Comparison of ENCODE assay signal across 1 cellular context in the genomic region with DNA sequence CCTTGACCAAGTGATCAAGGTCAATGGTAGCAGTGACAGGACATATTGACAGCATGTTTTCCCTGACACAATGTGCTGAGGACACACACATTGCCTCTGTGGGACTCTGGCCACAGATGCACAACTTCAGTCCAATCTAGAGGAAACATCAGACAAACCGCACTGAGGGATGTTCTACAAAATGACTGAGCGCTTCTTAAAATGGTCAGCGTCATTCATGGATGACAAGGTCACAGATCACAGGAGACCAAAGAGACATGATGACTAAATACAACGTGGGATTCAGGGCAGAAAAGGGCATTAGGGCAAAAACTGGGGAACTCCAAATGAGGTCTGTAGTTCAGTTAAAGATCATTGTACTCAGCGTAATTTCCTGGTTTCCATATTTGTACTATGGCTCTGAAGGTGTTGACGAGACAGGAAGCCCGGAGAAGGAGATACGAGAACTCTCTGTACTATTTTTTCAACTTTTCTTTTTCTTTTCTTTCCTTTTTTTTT.
TF ChIP-seq lines count a peak whose summit lies in the region.

No MANE protein-coding gene starts in this region.

TF ChIP-seq in K562, 482 proteins besides CTCF, POLR2A, EP300 and RAD21 (continued from another document and continues in another):
- TF ChIP-seq, protein P1, sequence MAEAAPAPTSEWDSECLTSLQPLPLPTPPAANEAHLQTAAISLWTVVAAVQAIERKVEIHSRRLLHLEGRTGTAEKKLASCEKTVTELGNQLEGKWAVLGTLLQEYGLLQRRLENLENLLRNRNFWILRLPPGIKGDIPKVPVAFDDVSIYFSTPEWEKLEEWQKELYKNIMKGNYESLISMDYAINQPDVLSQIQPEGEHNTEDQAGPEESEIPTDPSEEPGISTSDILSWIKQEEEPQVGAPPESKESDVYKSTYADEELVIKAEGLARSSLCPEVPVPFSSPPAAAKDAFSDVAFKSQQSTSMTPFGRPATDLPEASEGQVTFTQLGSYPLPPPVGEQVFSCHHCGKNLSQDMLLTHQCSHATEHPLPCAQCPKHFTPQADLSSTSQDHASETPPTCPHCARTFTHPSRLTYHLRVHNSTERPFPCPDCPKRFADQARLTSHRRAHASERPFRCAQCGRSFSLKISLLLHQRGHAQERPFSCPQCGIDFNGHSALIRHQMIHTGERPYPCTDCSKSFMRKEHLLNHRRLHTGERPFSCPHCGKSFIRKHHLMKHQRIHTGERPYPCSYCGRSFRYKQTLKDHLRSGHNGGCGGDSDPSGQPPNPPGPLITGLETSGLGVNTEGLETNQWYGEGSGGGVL (CRISPR knock-in tag; IDR thresholded peaks at IDR 0.05), result no peak
- TF ChIP-seq RBM34 (IDR thresholded peaks at IDR 0.05; ENCODE audit: borderline replicate concordance, insufficient read depth, low read length), result no peak
- TF ChIP-seq RBM14 (IDR thresholded peaks at IDR 0.05; ENCODE audit: borderline replicate concordance, insufficient read depth, low read depth, low read length), result no peak
- TF ChIP-seq RBM15 (IDR thresholded peaks at IDR 0.05; ENCODE audit: insufficient read depth, low read length), result no peak
- TF ChIP-seq, protein P2, sequence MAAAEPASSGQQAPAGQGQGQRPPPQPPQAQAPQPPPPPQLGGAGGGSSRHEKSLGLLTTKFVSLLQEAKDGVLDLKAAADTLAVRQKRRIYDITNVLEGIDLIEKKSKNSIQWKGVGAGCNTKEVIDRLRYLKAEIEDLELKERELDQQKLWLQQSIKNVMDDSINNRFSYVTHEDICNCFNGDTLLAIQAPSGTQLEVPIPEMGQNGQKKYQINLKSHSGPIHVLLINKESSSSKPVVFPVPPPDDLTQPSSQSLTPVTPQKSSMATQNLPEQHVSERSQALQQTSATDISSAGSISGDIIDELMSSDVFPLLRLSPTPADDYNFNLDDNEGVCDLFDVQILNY (CRISPR knock-in tag; IDR thresholded peaks at IDR 0.05), result no peak
- TF ChIP-seq, protein P3, sequence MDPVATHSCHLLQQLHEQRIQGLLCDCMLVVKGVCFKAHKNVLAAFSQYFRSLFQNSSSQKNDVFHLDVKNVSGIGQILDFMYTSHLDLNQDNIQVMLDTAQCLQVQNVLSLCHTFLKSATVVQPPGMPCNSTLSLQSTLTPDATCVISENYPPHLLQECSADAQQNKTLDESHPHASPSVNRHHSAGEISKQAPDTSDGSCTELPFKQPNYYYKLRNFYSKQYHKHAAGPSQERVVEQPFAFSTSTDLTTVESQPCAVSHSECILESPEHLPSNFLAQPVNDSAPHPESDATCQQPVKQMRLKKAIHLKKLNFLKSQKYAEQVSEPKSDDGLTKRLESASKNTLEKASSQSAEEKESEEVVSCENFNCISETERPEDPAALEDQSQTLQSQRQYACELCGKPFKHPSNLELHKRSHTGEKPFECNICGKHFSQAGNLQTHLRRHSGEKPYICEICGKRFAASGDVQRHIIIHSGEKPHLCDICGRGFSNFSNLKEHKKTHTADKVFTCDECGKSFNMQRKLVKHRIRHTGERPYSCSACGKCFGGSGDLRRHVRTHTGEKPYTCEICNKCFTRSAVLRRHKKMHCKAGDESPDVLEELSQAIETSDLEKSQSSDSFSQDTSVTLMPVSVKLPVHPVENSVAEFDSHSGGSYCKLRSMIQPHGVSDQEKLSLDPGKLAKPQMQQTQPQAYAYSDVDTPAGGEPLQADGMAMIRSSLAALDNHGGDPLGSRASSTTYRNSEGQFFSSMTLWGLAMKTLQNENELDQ (CRISPR knock-in tag; IDR thresholded peaks at IDR 0.05; ENCODE audit: borderline replicate concordance), result no peak
- TF ChIP-seq, protein P4, sequence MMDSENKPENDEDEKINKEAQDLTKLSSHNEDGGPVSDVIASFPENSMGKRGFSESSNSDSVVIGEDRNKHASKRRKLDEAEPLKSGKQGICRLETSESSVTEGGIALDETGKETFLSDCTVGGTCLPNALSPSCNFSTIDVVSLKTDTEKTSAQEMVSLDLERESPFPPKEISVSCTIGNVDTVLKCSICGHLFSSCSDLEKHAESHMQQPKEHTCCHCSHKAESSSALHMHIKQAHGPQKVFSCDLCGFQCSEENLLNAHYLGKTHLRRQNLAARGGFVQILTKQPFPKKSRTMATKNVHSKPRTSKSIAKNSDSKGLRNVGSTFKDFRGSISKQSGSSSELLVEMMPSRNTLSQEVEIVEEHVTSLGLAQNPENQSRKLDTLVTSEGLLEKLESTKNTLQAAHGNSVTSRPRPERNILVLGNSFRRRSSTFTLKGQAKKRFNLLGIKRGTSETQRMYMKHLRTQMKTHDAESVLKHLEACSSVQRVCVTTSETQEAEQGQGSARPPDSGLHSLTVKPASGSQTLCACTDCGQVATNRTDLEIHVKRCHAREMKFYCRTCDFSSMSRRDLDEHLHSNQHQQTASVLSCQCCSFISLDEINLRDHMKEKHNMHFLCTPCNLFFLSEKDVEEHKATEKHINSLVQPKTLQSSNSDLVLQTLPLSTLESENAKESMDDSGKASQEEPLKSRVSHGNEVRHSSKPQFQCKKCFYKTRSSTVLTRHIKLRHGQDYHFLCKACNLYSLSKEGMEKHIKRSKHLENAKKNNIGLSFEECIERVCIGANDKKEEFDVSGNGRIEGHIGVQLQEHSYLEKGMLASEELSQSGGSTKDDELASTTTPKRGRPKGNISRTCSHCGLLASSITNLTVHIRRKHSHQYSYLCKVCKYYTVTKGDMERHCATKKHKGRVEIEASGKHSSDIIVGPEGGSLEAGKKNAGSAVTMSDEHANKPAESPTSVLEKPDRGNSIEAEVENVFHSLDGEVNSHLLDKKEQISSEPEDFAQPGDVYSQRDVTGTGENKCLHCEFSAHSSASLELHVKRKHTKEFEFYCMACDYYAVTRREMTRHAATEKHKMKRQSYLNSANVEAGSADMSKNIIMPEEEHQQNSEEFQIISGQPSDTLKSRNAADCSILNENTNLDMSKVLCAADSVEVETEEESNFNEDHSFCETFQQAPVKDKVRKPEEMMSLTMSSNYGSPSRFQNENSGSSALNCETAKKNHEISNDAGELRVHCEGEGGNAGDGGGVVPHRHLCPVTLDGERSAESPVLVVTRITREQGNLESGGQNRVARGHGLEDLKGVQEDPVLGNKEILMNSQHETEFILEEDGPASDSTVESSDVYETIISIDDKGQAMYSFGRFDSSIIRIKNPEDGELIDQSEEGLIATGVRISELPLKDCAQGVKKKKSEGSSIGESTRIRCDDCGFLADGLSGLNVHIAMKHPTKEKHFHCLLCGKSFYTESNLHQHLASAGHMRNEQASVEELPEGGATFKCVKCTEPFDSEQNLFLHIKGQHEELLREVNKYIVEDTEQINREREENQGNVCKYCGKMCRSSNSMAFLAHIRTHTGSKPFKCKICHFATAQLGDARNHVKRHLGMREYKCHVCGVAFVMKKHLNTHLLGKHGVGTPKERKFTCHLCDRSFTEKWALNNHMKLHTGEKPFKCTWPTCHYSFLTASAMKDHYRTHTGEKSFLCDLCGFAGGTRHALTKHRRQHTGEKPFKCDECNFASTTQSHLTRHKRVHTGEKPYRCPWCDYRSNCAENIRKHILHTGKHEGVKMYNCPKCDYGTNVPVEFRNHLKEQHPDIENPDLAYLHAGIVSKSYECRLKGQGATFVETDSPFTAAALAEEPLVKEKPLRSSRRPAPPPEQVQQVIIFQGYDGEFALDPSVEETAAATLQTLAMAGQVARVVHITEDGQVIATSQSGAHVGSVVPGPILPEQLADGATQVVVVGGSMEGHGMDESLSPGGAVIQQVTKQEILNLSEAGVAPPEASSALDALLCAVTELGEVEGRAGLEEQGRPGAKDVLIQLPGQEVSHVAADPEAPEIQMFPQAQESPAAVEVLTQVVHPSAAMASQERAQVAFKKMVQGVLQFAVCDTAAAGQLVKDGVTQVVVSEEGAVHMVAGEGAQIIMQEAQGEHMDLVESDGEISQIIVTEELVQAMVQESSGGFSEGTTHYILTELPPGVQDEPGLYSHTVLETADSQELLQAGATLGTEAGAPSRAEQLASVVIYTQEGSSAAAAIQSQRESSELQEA (IDR thresholded peaks at IDR 0.05; ENCODE audit: low read depth), result no peak
- peak; percentile 54 for TF ChIP-seq ZNF316 (IDR thresholded peaks at IDR 0.05)
- no peak for TF ChIP-seq ZNF586 (CRISPR knock-in tag; conservative IDR thresholded peaks at IDR 0.05)
- TF ChIP-seq, protein P5, sequence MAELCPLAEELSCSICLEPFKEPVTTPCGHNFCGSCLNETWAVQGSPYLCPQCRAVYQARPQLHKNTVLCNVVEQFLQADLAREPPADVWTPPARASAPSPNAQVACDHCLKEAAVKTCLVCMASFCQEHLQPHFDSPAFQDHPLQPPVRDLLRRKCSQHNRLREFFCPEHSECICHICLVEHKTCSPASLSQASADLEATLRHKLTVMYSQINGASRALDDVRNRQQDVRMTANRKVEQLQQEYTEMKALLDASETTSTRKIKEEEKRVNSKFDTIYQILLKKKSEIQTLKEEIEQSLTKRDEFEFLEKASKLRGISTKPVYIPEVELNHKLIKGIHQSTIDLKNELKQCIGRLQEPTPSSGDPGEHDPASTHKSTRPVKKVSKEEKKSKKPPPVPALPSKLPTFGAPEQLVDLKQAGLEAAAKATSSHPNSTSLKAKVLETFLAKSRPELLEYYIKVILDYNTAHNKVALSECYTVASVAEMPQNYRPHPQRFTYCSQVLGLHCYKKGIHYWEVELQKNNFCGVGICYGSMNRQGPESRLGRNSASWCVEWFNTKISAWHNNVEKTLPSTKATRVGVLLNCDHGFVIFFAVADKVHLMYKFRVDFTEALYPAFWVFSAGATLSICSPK (IDR thresholded peaks at IDR 0.05; ENCODE audit: borderline replicate concordance), result no peak
- TF ChIP-seq HMG20A (CRISPR knock-in tag; conservative IDR thresholded peaks at IDR 0.05), result no peak
- TF ChIP-seq RCOR1 (IDR thresholded peaks at IDR 0.05; ENCODE audit: borderline replicate concordance in 1 of 2, low read depth in 2 of 2, low read length in 2 of 2), result peak in 1 of 2 experiments; percentile 61; a peak in 1 of 4 replicates
- TF ChIP-seq ZNF3 (CRISPR knock-in tag; IDR thresholded peaks at IDR 0.05), result no peak
- peak; percentile 46; the same call in 1 of the 2 replicates for TF ChIP-seq C11orf30 (IDR thresholded peaks at IDR 0.05; ENCODE audit: low read depth)
- no peak for TF ChIP-seq NCOA6 (IDR thresholded peaks at IDR 0.05)
- TF ChIP-seq NEUROD1 (IDR thresholded peaks at IDR 0.05; ENCODE audit: borderline replicate concordance, low read depth, low read length, partially characterized antibody), result no peak
- 0 out of 2 replicates have a peak, but pooled peaks have one; percentile 28 for TF ChIP-seq SMARCA4 (IDR thresholded peaks at IDR 0.05)
- TF ChIP-seq CEBPG (CRISPR knock-in tag; IDR thresholded peaks at IDR 0.05), result no peak
- no peak for TF ChIP-seq CEBPG (tag; conservative IDR thresholded peaks at IDR 0.05 in 1 of 2, IDR thresholded peaks at IDR 0.05 in 1 of 2)
- no peak for TF ChIP-seq ZNF263 (CRISPR knock-in tag; IDR thresholded peaks at IDR 0.05; ENCODE audit: borderline replicate concordance)
- no peak for TF ChIP-seq WHSC1 (IDR thresholded peaks at IDR 0.05; ENCODE audit: low read length)
- TF ChIP-seq JUND (IDR thresholded peaks at IDR 0.05; ENCODE audit: borderline replicate concordance, low read depth, low read length), result peak; percentile 35; the same call in 1 of the 2 replicates
- no peak; the same call in 2 of the 3 replicates for TF ChIP-seq JUND (tag; IDR thresholded peaks at IDR 0.05; ENCODE audit: borderline replicate concordance, low read depth, low read length)
- TF ChIP-seq SMAD4 (CRISPR knock-in tag; conservative IDR thresholded peaks at IDR 0.05), result no peak
- no peak for TF ChIP-seq POLR2AphosphoS2 (IDR thresholded peaks at IDR 0.05; ENCODE audit: low read length)
- TF ChIP-seq, protein P6, sequence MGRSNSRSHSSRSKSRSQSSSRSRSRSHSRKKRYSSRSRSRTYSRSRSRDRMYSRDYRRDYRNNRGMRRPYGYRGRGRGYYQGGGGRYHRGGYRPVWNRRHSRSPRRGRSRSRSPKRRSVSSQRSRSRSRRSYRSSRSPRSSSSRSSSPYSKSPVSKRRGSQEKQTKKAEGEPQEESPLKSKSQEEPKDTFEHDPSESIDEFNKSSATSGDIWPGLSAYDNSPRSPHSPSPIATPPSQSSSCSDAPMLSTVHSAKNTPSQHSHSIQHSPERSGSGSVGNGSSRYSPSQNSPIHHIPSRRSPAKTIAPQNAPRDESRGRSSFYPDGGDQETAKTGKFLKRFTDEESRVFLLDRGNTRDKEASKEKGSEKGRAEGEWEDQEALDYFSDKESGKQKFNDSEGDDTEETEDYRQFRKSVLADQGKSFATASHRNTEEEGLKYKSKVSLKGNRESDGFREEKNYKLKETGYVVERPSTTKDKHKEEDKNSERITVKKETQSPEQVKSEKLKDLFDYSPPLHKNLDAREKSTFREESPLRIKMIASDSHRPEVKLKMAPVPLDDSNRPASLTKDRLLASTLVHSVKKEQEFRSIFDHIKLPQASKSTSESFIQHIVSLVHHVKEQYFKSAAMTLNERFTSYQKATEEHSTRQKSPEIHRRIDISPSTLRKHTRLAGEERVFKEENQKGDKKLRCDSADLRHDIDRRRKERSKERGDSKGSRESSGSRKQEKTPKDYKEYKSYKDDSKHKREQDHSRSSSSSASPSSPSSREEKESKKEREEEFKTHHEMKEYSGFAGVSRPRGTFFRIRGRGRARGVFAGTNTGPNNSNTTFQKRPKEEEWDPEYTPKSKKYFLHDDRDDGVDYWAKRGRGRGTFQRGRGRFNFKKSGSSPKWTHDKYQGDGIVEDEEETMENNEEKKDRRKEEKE (IDR thresholded peaks at IDR 0.05; ENCODE audit: borderline replicate concordance in 1 of 2, control insufficient read depth in 1 of 2, low read depth in 2 of 2, low read length in 1 of 2), result no peak
- no peak for TF ChIP-seq CCAR2 (IDR thresholded peaks at IDR 0.05; ENCODE audit: low read depth, low read length)
- no peak for TF ChIP-seq ZNF24 (IDR thresholded peaks at IDR 0.05)
- no peak for TF ChIP-seq ZNF133 (CRISPR knock-in tag; IDR thresholded peaks at IDR 0.05)
- TF ChIP-seq CBX2 (IDR thresholded peaks at IDR 0.05; ENCODE audit: insufficient read depth, low read length, poor library complexity, severe bottlenecking), result no peak
- TF ChIP-seq SPI1 (IDR thresholded peaks at IDR 0.05; ENCODE audit: borderline replicate concordance, low read depth, low read length), result no peak
- no peak for TF ChIP-seq PML (IDR thresholded peaks at IDR 0.05; ENCODE audit: low read length)
- TF ChIP-seq HDAC3 (IDR thresholded peaks at IDR 0.05; ENCODE audit: borderline replicate concordance, partially characterized antibody), result no peak
- TF ChIP-seq TEAD4 (IDR thresholded peaks at IDR 0.05; ENCODE audit: low read length), result peak; percentile 59; the same call in 1 of the 2 replicates
- no peak for TF ChIP-seq TEAD4 (CRISPR knock-in tag; IDR thresholded peaks at IDR 0.05; ENCODE audit: borderline replicate concordance)
- no peak for TF ChIP-seq POLR2AphosphoS5 (IDR thresholded peaks at IDR 0.05; ENCODE audit: control insufficient read depth, insufficient read depth, low read depth, low read length)
- TF ChIP-seq, protein P7, sequence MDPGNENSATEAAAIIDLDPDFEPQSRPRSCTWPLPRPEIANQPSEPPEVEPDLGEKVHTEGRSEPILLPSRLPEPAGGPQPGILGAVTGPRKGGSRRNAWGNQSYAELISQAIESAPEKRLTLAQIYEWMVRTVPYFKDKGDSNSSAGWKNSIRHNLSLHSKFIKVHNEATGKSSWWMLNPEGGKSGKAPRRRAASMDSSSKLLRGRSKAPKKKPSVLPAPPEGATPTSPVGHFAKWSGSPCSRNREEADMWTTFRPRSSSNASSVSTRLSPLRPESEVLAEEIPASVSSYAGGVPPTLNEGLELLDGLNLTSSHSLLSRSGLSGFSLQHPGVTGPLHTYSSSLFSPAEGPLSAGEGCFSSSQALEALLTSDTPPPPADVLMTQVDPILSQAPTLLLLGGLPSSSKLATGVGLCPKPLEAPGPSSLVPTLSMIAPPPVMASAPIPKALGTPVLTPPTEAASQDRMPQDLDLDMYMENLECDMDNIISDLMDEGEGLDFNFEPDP (CRISPR knock-in tag; IDR thresholded peaks at IDR 0.05), result no peak
- TF ChIP-seq ZSCAN32 (CRISPR knock-in tag; IDR thresholded peaks at IDR 0.05), result no peak
- TF ChIP-seq STAG1 (CRISPR knock-in tag; IDR thresholded peaks at IDR 0.05; ENCODE audit: borderline replicate concordance), result no peak
- no peak for TF ChIP-seq PRMT5 (CRISPR knock-in tag; IDR thresholded peaks at IDR 0.05)
- TF ChIP-seq ZNF324 (CRISPR knock-in tag; IDR thresholded peaks at IDR 0.05), result no peak
- no peak for TF ChIP-seq ZNF347 (CRISPR knock-in tag; IDR thresholded peaks at IDR 0.05; ENCODE audit: low read depth)
